In genomic region chr19:35155981-35156672, GRCh38 we compare ENCODE assay signal across 10 cellular contexts. TPM values are rescaled to one million over a fixed set of nuclear protein-coding genes. Genes with fewer than 3 reads are reported as not detected.
DNase-seq lines count a peak whose midpoint lies in the region; FAIRE-seq and TF ChIP-seq lines count a peak whose summit lies in the region.
"Had no signal": no experiment of that assay in that cellular context is flagged by ENCODE, and none has a peak within 500 bp of the region (broad histone marks: within the 10 kb centered on the region; RNA-seq: fewer than 3 reads in every experiment).

No MANE protein-coding gene starts in this region.

- H3K36me3 ChIP-seq in HAP-1 (replicated peaks) = peaks cover 39% of the 10 kb centered on the region
- peaks cover 24% of the 10 kb centered on the region for H3K36me3 ChIP-seq in astrocyte (ENCODE audit: insufficient read depth, low read length)
- H3K36me3 ChIP-seq in transverse colon = peaks cover 0 to 6% (median 0%) of the 10 kb centered on the region in 4 donors

- TF ChIP-seq CTCF in AG04450 (IDR thresholded peaks at IDR 0.05; ENCODE audit: low read depth, low read length) (no peak), astrocyte (IDR thresholded peaks at IDR 0.05; ENCODE audit: insufficient read depth, low read depth, low read length) (no peak), transverse colon (IDR thresholded peaks at IDR 0.05) (no peak)

- H3K4me1 ChIP-seq in HAP-1 (peaks cover 18% of the 10 kb centered on the region), astrocyte (ENCODE audit: insufficient read depth, low read length) (peaks cover 6% of the 10 kb centered on the region), mononuclear cell (ENCODE audit: insufficient read depth, low read length) (peaks cover 51% of the 10 kb centered on the region), transverse colon (peaks cover 7 to 26% (median 18%) of the 10 kb centered on the region in 4 donors)

- no peak overlapping the region for H2AFZ ChIP-seq in astrocyte (ENCODE audit: low read depth, low read length)

- H3K79me2 ChIP-seq in astrocyte (ENCODE audit: insufficient read depth, low read length) = peaks cover 25% of the 10 kb centered on the region

- peaks cover 7% of the 10 kb centered on the region for H3K4me1 Mint-ChIP-seq in astrocyte (ENCODE audit: low read depth, unreplicated experiment)

- no peak for FAIRE-seq in astrocyte (lab: Jason Lieb, UNC)
- FAIRE-seq: RCC 7860 had no signal

- in situ Hi-C loops in HAP-1 (cut with MboI; ENCODE audit: low sequenced_read_pairs) = no loop called here
- in situ Hi-C loops in transverse colon (cut with MboI; ENCODE audit: low pct_ligation_motif_present in 1 of 4, low pct_unique_long_range_greater_than_20kb in 1 of 4, low sequenced_read_pairs in 3 of 4) = no loop called here

- no peaks in the 10 kb centered on the region; the same call in 1 of the 2 replicates for H3K9me3 ChIP-seq in AG04450 (ENCODE audit: control insufficient read depth, insufficient read depth, low read length)
- H3K9me3 ChIP-seq in HAP-1 = no peaks in the 10 kb centered on the region
- no peaks in the 10 kb centered on the region for H3K9me3 ChIP-seq in astrocyte (ENCODE audit: insufficient read depth, low read depth, low read length)
- no peaks in the 10 kb centered on the region for H3K9me3 ChIP-seq in mononuclear cell (ENCODE audit: low read depth, low read length)
- H3K9me3 ChIP-seq in transverse colon = no peaks in the 10 kb centered on the region

- TF ChIP-seq EP300 in transverse colon (IDR thresholded peaks at IDR 0.05; ENCODE audit: low read depth) = no peak

- H3K27me3 ChIP-seq in AG04450 (ENCODE audit: control insufficient read depth, insufficient read depth, low read length) (no peaks in the 10 kb centered on the region), HAP-1 (ENCODE audit: low read depth) (no peaks in the 10 kb centered on the region), astrocyte (ENCODE audit: insufficient read depth, low read length) (no peaks in the 10 kb centered on the region), mononuclear cell (ENCODE audit: insufficient read depth, low read length) (no peaks in the 10 kb centered on the region), transverse colon (peaks cover 54% of the 10 kb centered on the region)

- CTCF ChIA-PET in AG04450 (lab: Charles Lee) = interaction anchor here (0.6 kb wide), 1 partner anchor 89 kb away, joined by 3 read pairs; no protein-coding TSS in a partner anchor

- intact Hi-C loops in transverse colon (cut with DNase I; ENCODE audit: low total_unique reads) = no loop called here

- POLR2A ChIA-PET in AG04450 (lab: Yijun Ruan, JAX) = no interaction called here

- peak overlapping the region; percentile 98 for H3K4me2 ChIP-seq in astrocyte (ENCODE audit: low read length)

- no peak for TF ChIP-seq POLR2A in transverse colon (IDR thresholded peaks at IDR 0.05)

- H4K20me1 ChIP-seq in astrocyte (ENCODE audit: insufficient read depth, low read length) = peaks cover 22% of the 10 kb centered on the region

- peak overlapping the region; percentile 93 for H3K9ac ChIP-seq in astrocyte (ENCODE audit: low read length)

- H3K4me3 ChIP-seq in AG04450 (ENCODE audit: low read depth, low read length) = peak overlapping the region; percentile 92
- peak overlapping the region; percentile 81 for H3K4me3 ChIP-seq in HAP-1
- H3K4me3 ChIP-seq in astrocyte (ENCODE audit: insufficient read depth, low read depth, low read length) = peak overlapping the region; percentile 80
- H3K4me3 ChIP-seq in mononuclear cell (ENCODE audit: low read length) = peak overlapping the region; percentile 91
- peak overlapping the region in 1 of 4 donors; percentile 68 for H3K4me3 ChIP-seq in transverse colon

- 75 to 84% methylated on average over 5 to 6 of the region's 6 CpGs for WGBS in transverse colon (ENCODE audit: low coverage in 1 of 2), 2 donors

- peaks cover 14% of the 10 kb centered on the region for H3K36me3 Mint-ChIP-seq in astrocyte (ENCODE audit: low read depth, unreplicated experiment)

- no peak overlapping the region for H3K27ac Mint-ChIP-seq in astrocyte (ENCODE audit: unreplicated experiment)

- peak overlapping the region; percentile 93 for H3K4me3 Mint-ChIP-seq in astrocyte (ENCODE audit: unreplicated experiment)

- DNase-seq in AG04450 (ENCODE audit: low read depth, low spot score) = no peak
- DNase-seq in HAP-1 (ENCODE audit: low spot score in 2 of 2) = no peak
- no peak for DNase-seq in astrocyte (ENCODE audit: low read depth)
- no peak for DNase-seq in NCI-H2196 (lab: John Stamatoyannopoulos, UW; ENCODE audit: unreplicated experiment)
- no peak for DNase-seq in transverse colon
- no peak for DNase-seq in NCI-H345 (lab: John Stamatoyannopoulos, UW)
- no peak for DNase-seq in substantia nigra (lab: John Stamatoyannopoulos, UW)
- DNase-seq: KG1 had no signal

- no peak overlapping the region for H3K27ac ChIP-seq in AG04450 (ENCODE audit: low read depth, low read length)
- peak overlapping the region; percentile 82 for H3K27ac ChIP-seq in astrocyte (ENCODE audit: low read depth, low read length)
- peak overlapping the region in 2 of 4 donors; percentile 82 to 83 for H3K27ac ChIP-seq in transverse colon
- no peak overlapping the region for H3K27ac ChIP-seq in substantia nigra (ENCODE audit: low read depth, low read length, poor library complexity, severe bottlenecking)

- H3K27me3 Mint-ChIP-seq in astrocyte (ENCODE audit: low read depth, unreplicated experiment) = peaks cover 15% of the 10 kb centered on the region

- peaks cover 2% of the 10 kb centered on the region for H3K9me3 Mint-ChIP-seq in astrocyte (ENCODE audit: unreplicated experiment)

RNA-seq across cellular contexts. Expression of gene FXYD5, which starts 1.6 kb away (rescaled TPM):
- polyA plus RNA-seq in AG04450 (2011; rRNA removed) = 80.3 and 100 TPM in 2 replicates
- 165 and 220 TPM in 2 replicates for polyA minus RNA-seq in AG04450 (2011; rRNA and poly(A)+ RNA removed)
- total RNA-seq in astrocyte (96.9 and 108 TPM in 2 replicates), mononuclear cell (179 TPM), transverse colon (10 to 100 TPM in 2 of 4 donors, 1 to 10 TPM in 2; 2.0 to 57.2 (median 15.1) TPM)

RNA-seq across cellular contexts. Expression of gene FXYD7, which starts 13.1 kb away (rescaled TPM):
- not detected in 2 replicates for polyA plus RNA-seq in AG04450 (2011; rRNA removed)
- not detected in 2 replicates for polyA minus RNA-seq in AG04450 (2011; rRNA and poly(A)+ RNA removed)
- total RNA-seq in astrocyte = 0.65 TPM in 1 of 2 replicates, not detected in the other
- 1.4 TPM for total RNA-seq in mononuclear cell
- not detected for total RNA-seq in transverse colon

RNA-seq across cellular contexts. Expression of gene FXYD1, which starts 17.5 kb away (rescaled TPM):
- 1.3 and 1.4 TPM in 2 replicates for polyA plus RNA-seq in AG04450 (2011; rRNA removed)
- 2.0 TPM in 1 of 2 replicates, not detected in the other for polyA minus RNA-seq in AG04450 (2011; rRNA and poly(A)+ RNA removed)
- 0.52 and 1.1 TPM in 2 replicates for total RNA-seq in astrocyte
- 0.42 TPM for total RNA-seq in mononuclear cell
- total RNA-seq in transverse colon = 10 to 100 TPM in 2 of 4 donors, not detected in 2; 10.6 to 29.2 TPM

RNA-seq across cellular contexts. Expression of gene LGI4, which starts 21.3 kb away (rescaled TPM):
- 0.07 TPM in 1 of 2 replicates, not detected in the other for polyA plus RNA-seq in AG04450 (2011; rRNA removed)
- polyA minus RNA-seq in AG04450 (2011; rRNA and poly(A)+ RNA removed) = 0.48 TPM in 1 of 2 replicates, not detected in the other
- total RNA-seq in astrocyte (0.20 and 0.29 TPM in 2 replicates), mononuclear cell (0.31 TPM), transverse colon (10 to 100 TPM in 3 of 4 donors, 1 to 10 TPM in 1; 9.8 to 71.8 (median 25.9) TPM)

RNA-seq across cellular contexts. Expression of gene FXYD3, which starts 40.5 kb away (rescaled TPM):
- not detected in 2 replicates for polyA plus RNA-seq in AG04450 (2011; rRNA removed)
- not detected in 2 replicates for polyA minus RNA-seq in AG04450 (2011; rRNA and poly(A)+ RNA removed)
- total RNA-seq in astrocyte (not detected in 2 replicates), mononuclear cell (not detected), transverse colon (1,000 to 10,000 TPM; 1,678 to 4,641 (median 3,622) TPM)
